In genomic region chr7:130888468-130888867, GRCh38 we compare ENCODE assay signal across 16 cellular contexts.
DNase-seq lines count a peak whose midpoint lies in the region; ATAC-seq and TF ChIP-seq lines count a peak whose summit lies in the region.
"Had no signal": no experiment of that assay in that cellular context is flagged by ENCODE, and none has a peak within 500 bp of the region (broad histone marks: within the 10 kb centered on the region; RNA-seq: fewer than 3 reads in every experiment).

No MANE protein-coding gene starts in this region.

- no peak for TF ChIP-seq EP300 in transverse colon (IDR thresholded peaks at IDR 0.05; ENCODE audit: low read depth)

- no peak overlapping the region for H3K4me2 ChIP-seq in mammary epithelial cell (ENCODE audit: insufficient read depth, low read depth, low read length)

- ATAC-seq in left lung: no peak
- no peak for ATAC-seq in GM18520 (IDR thresholded peaks at IDR 0.05; ENCODE audit: unreplicated experiment)

- H4K20me1 ChIP-seq in mammary epithelial cell (ENCODE audit: insufficient read depth, low read length): peaks cover 1% of the 10 kb centered on the region

- POLR2A ChIA-PET in MCF 10A (lab: Yijun Ruan, JAX): interaction anchor here (1.0 to 10.5 kb wide), 10 partner anchors 6 to 124 kb away, joined by 4 to 263 read pairs (median 6); no protein-coding TSS in a partner anchor

- peaks cover 94% of the 10 kb centered on the region for H3K79me2 ChIP-seq in mammary epithelial cell (ENCODE audit: insufficient read depth, low read length)

- intact Hi-C loops in MCF 10A (cut with micrococcal nuclease) (no loop called here), mammary epithelial cell (cut with micrococcal nuclease) (no loop called here), left lung (cut with DNase I) (no loop called here), transverse colon (cut with DNase I; ENCODE audit: low total_unique reads) (no loop called here)

- peaks cover 75% of the 10 kb centered on the region for H3K4me1 ChIP-seq in mammary epithelial cell (ENCODE audit: insufficient read depth, low read length)
- H3K4me1 ChIP-seq in left lung: peaks cover 46 to 90% of the 10 kb centered on the region in 2 donors
- peaks cover 20 to 80% (median 74%) of the 10 kb centered on the region in 4 donors for H3K4me1 ChIP-seq in transverse colon
- H3K4me1 ChIP-seq: BE2C had no signal

- no peaks in the 10 kb centered on the region for H3K9me3 Mint-ChIP-seq in MCF 10A (ENCODE audit: unreplicated experiment)

- peaks cover 68% of the 10 kb centered on the region for H3K4me1 Mint-ChIP-seq in MCF 10A (ENCODE audit: insufficient read depth, unreplicated experiment)

- in situ Hi-C loops in mammary epithelial cell (cut with MboI; ENCODE audit: low sequenced_read_pairs in 2 of 2): no loop called here
- in situ Hi-C loops in transverse colon (cut with MboI; ENCODE audit: low pct_ligation_motif_present in 1 of 4, low pct_unique_long_range_greater_than_20kb in 1 of 4, low sequenced_read_pairs in 3 of 4): loop anchor here in 2 of 4 donors (25.0 kb wide), 3 partner anchors 149 to 524 kb away; no protein-coding TSS in a partner anchor

- 100% methylated on average over 4 of the region's 5 CpGs for WGBS in mammary epithelial cell (ENCODE audit: low coverage, missing lambda C conversion rate)
- 73 to 92% methylated on average over 2 to 5 of the region's 5 CpGs for WGBS in transverse colon (ENCODE audit: low coverage in 1 of 2), 2 donors

- CTCF ChIA-PET in MCF 10A (lab: Yijun Ruan, JAX) (interaction anchor here (0.9 to 3.2 kb wide), 5 partner anchors 9 to 94 kb away, joined by 3 to 15 read pairs (median 8); no protein-coding TSS in a partner anchor), mammary epithelial cell (lab: Charles Lee; ENCODE audit: low non-redundant PET) (no interaction called here)

- dilution Hi-C loops in mammary epithelial cell (cut with HindIII; ENCODE audit: low sequenced_read_pairs): no loop called here

- H3K9me3 ChIP-seq in mammary epithelial cell (replicated peaks; ENCODE audit: insufficient read depth, low read length) (no peaks in the 10 kb centered on the region), left lung (no peaks in the 10 kb centered on the region), transverse colon (no peaks in the 10 kb centered on the region)
- H3K9me3 ChIP-seq: BE2C, heart right ventricle, Peyer's patch had no signal

- no peak overlapping the region for H3K9ac ChIP-seq in mammary epithelial cell (ENCODE audit: insufficient read depth, low read length)

- TF ChIP-seq CTCF in MCF 10A (IDR thresholded peaks at IDR 0.05; ENCODE audit: unreplicated experiment) (no peak), mammary epithelial cell (conservative IDR thresholded peaks at IDR 0.05 in 1 of 2, IDR thresholded peaks at IDR 0.05 in 1 of 2; ENCODE audit: extremely low read depth in 1 of 2, insufficient read depth in 1 of 2, low read depth in 1 of 2, low read length in 2 of 2) (no peak), left lung (IDR thresholded peaks at IDR 0.05) (no peak), transverse colon (IDR thresholded peaks at IDR 0.05) (no peak)

- no peaks in the 10 kb centered on the region for H3K27me3 Mint-ChIP-seq in MCF 10A (ENCODE audit: insufficient read depth, unreplicated experiment)
- H3K27me3 Mint-ChIP-seq: progenitor cell of endocrine pancreas had no signal

- H3K36me3 ChIP-seq in mammary epithelial cell (ENCODE audit: insufficient read depth, low read length) (peaks cover 35% of the 10 kb centered on the region), left lung (peaks cover 0 to 64% of the 10 kb centered on the region in 2 donors), transverse colon (peaks cover 0 to 24% (median 6%) of the 10 kb centered on the region in 4 donors)
- H3K36me3 ChIP-seq: BE2C had no signal

- no peak overlapping the region for H2AFZ ChIP-seq in mammary epithelial cell (ENCODE audit: low read depth, low read length)

- H3K27ac ChIP-seq in mammary epithelial cell (ENCODE audit: insufficient read depth, low read depth, low read length) (no peak overlapping the region), left lung (peak overlapping the region; percentile 63 to 68), transverse colon (peak overlapping the region in 3 of 4 donors; percentile 33 to 54 (median 50))

- H3K27me3 ChIP-seq in mammary epithelial cell (ENCODE audit: insufficient read depth, low read length) (no peaks in the 10 kb centered on the region), left lung (no peaks in the 10 kb centered on the region), transverse colon (no peaks in the 10 kb centered on the region)
- H3K27me3 ChIP-seq: BE2C, heart right ventricle, Peyer's patch had no signal

- TF ChIP-seq POLR2A in transverse colon (IDR thresholded peaks at IDR 0.05): no peak

- H3K4me3 Mint-ChIP-seq in MCF 10A (ENCODE audit: unreplicated experiment): peak overlapping the region; percentile 21

- H3K36me3 Mint-ChIP-seq in MCF 10A (ENCODE audit: insufficient read depth, unreplicated experiment): peaks cover 91% of the 10 kb centered on the region

- DNase-seq in MCF 10A (ENCODE audit: unreplicated experiment) (no peak), mammary epithelial cell (no peak), left lung (no peak), transverse colon (no peak), HuH-7 (ENCODE audit: low spot score) (no peak)
- DNase-seq in activated CD8-positive, alpha-beta memory T cell treated with anti-CD3 and anti-CD28 coated beads, Interleukin-2, amount 50 U/mL, for 48 hours: peak; percentile 50
- no peak for DNase-seq in stimulated activated CD8-positive, alpha-beta memory T cell treated with anti-CD3 and anti-CD28 coated beads, Interleukin-4, amount 100 ng/mL, for 48 hours
- DNase-seq: activated gamma-delta T cell, BE2C, heart right ventricle, MM.1S, NCI-H2227 treated with DMSO at 0.1 percent for 48 hours, Peyer's patch had no signal

- H3K4me3 ChIP-seq in mammary epithelial cell (replicated peaks in 1 of 3; ENCODE audit: insufficient read depth in 1 of 3, low read depth in 2 of 3, low read length in 3 of 3) (no peak overlapping the region), left lung (no peak overlapping the region), transverse colon (no peak overlapping the region)
- H3K4me3 ChIP-seq: heart right ventricle, lung, Peyer's patch had no signal

- H3K27ac Mint-ChIP-seq in MCF 10A (ENCODE audit: low read depth, unreplicated experiment): peak overlapping the region; percentile 95
- H3K27ac Mint-ChIP-seq: progenitor cell of endocrine pancreas had no signal

- BruUV-seq in MCF 10A (replicated peaks; lab: Mats Ljungman, UMichigan) (no TSS peak), mammary epithelial cell (replicated peaks; lab: Mats Ljungman, UMichigan) (no TSS peak)
